22 cellular contexts compared by ENCODE assay signal in genomic region chr7:152133804-152134203, GRCh38.
DNase-seq lines count a peak whose midpoint lies in the region; ATAC-seq lines count a peak whose summit lies in the region.
"Had no signal": no experiment of that assay in that cellular context is flagged by ENCODE, and none has a peak within 500 bp of the region (broad histone marks: within the 10 kb centered on the region; RNA-seq: fewer than 3 reads in every experiment).

No MANE protein-coding gene starts in this region.

- CTCF ChIA-PET in activated CD8-positive, alpha-beta T cell treated with anti-CD3 and anti-CD28 coated beads, Interleukin-2, amount 10 ng/mL, durations not matched to agents 7 days and 5 days (lab: Charles Lee) = no interaction called here

- no peak overlapping the region for H3K4me2 ChIP-seq in mesenchymal stem cell (ENCODE audit: low read length, poor library complexity, severe bottlenecking)

- WGBS in mesenchymal stem cell = 97% methylated on average over 13 of the region's 13 CpGs

- H3K36me3 ChIP-seq in mesenchymal stem cell (ENCODE audit: control insufficient read depth in 1 of 2, insufficient read depth in 2 of 2, low read depth in 1 of 2, low read length in 2 of 2) (peaks cover 49 to 83% of the 10 kb centered on the region in 2 experiments), subcutaneous abdominal adipose tissue (ENCODE audit: control insufficient read depth in 5 of 5, insufficient read depth in 5 of 5, low read length in 5 of 5) (peaks cover 0 to 60% (median 45%) of the 10 kb centered on the region in 5 donors)

- H2BK12ac ChIP-seq in mesenchymal stem cell (ENCODE audit: low read length in 2 of 2) = no peak overlapping the region

- H3K23ac ChIP-seq in mesenchymal stem cell (ENCODE audit: low read length in 2 of 2) = no peak overlapping the region

- peaks cover 2% of the 10 kb centered on the region for H3K36me3 Mint-ChIP-seq in activated naive CD8-positive, alpha-beta T cell
- peaks cover 19% of the 10 kb centered on the region for H3K36me3 Mint-ChIP-seq in activated naive CD8-positive, alpha-beta T cell treated with anti-CD3 and anti-CD28 coated beads for 36 hours
- peaks cover 38% of the 10 kb centered on the region for H3K36me3 Mint-ChIP-seq in activated CD8-positive, alpha-beta T cell treated with anti-CD3 and anti-CD28 coated beads, Interleukin-2, amount 10 ng/mL, durations not matched to agents 7 days and 5 days (ENCODE audit: low read depth)

- no peaks in the 10 kb centered on the region for H3K9me3 Mint-ChIP-seq in activated naive CD8-positive, alpha-beta T cell (ENCODE audit: low read depth)
- no peaks in the 10 kb centered on the region for H3K9me3 Mint-ChIP-seq in activated naive CD8-positive, alpha-beta T cell treated with anti-CD3 and anti-CD28 coated beads for 36 hours
- H3K9me3 Mint-ChIP-seq in activated CD8-positive, alpha-beta T cell treated with anti-CD3 and anti-CD28 coated beads, Interleukin-2, amount 10 ng/mL, durations not matched to agents 7 days and 5 days (ENCODE audit: insufficient read depth) = no peaks in the 10 kb centered on the region
- H3K9me3 Mint-ChIP-seq: memory B cell, nephron had no signal

- H2BK120ac ChIP-seq in mesenchymal stem cell (ENCODE audit: low read depth, low read length) = no peak overlapping the region

- no peak overlapping the region for H3K4me3 ChIP-seq in mesenchymal stem cell (ENCODE audit: insufficient read depth in 1 of 2, low read depth in 1 of 2, low read length in 2 of 2)
- H3K4me3 ChIP-seq in subcutaneous abdominal adipose tissue (ENCODE audit: low read depth in 1 of 5, low read length in 5 of 5) = peak overlapping the region; percentile 8 to 49 (median 27)
- H3K4me3 ChIP-seq: ascending aorta, GM23248, prostate gland, skin epidermis, vagina had no signal

- no peak overlapping the region for H2AK5ac ChIP-seq in mesenchymal stem cell (ENCODE audit: low read length, severe bottlenecking)

- no peak overlapping the region for H3K4me3 Mint-ChIP-seq in activated naive CD8-positive, alpha-beta T cell
- H3K4me3 Mint-ChIP-seq in activated naive CD8-positive, alpha-beta T cell treated with anti-CD3 and anti-CD28 coated beads for 36 hours = no peak overlapping the region
- H3K4me3 Mint-ChIP-seq in activated CD8-positive, alpha-beta T cell treated with anti-CD3 and anti-CD28 coated beads, Interleukin-2, amount 10 ng/mL, durations not matched to agents 7 days and 5 days = no peak overlapping the region
- H3K4me3 Mint-ChIP-seq: memory B cell, nephron had no signal

- H3K9me3 ChIP-seq in mesenchymal stem cell (ENCODE audit: control insufficient read depth, low read length) = no peaks in the 10 kb centered on the region
- H3K9me3 ChIP-seq in subcutaneous abdominal adipose tissue (ENCODE audit: control insufficient read depth in 5 of 5, low read length in 5 of 5) = no peaks in the 10 kb centered on the region
- H3K9me3 ChIP-seq: ascending aorta, prostate gland, vagina had no signal

- no peak overlapping the region for H2BK5ac ChIP-seq in mesenchymal stem cell (ENCODE audit: low read depth, low read length, poor library complexity, severe bottlenecking)

- no peak overlapping the region for H3K9ac ChIP-seq in mesenchymal stem cell (ENCODE audit: low read length)
- peak overlapping the region in 1 of 5 donors; percentile 46 for H3K9ac ChIP-seq in subcutaneous abdominal adipose tissue (ENCODE audit: low read length in 5 of 5)
- H3K9ac ChIP-seq: GM23248 had no signal

- H2AFZ ChIP-seq in mesenchymal stem cell (ENCODE audit: low read depth, low read length) = no peak overlapping the region
- H2AFZ ChIP-seq: GM23248 had no signal

- no peak for DNase-seq in activated naive CD8-positive, alpha-beta T cell treated with anti-CD3 and anti-CD28 coated beads for 36 hours
- DNase-seq in activated CD8-positive, alpha-beta T cell treated with anti-CD3 and anti-CD28 coated beads, Interleukin-2, amount 10 ng/mL, durations not matched to agents 7 days and 5 days = no peak
- no peak for DNase-seq in mesenchymal stem cell
- no peak for DNase-seq in activated effector memory CD4-positive, alpha-beta T cell treated with anti-CD3 and anti-CD28 coated beads, Interleukin-2, amount 50 U/mL, for 16 hours
- DNase-seq in NCI-H82 treated with DMSO at 0.1 percent for 48 hours (lab: John Stamatoyannopoulos, UW; ENCODE audit: unreplicated experiment) = no peak
- DNase-seq: activated CD4-positive, alpha-beta T cell treated with anti-CD3 and anti-CD28 coated beads for 48 hours; activated naive CD4-positive, alpha-beta T cell treated with Interleukin-2 at 50 U/mL for 16 hours; cerebellar nuclear complex; erythroblast; GM23248; KBM-7; kidney glomerular epithelial cell; NCI-H526 treated with DMSO at 0.1 percent for 48 hours had no signal

- H3K4me1 Mint-ChIP-seq in activated naive CD8-positive, alpha-beta T cell (ENCODE audit: low read depth) = no peaks in the 10 kb centered on the region
- no peaks in the 10 kb centered on the region for H3K4me1 Mint-ChIP-seq in activated naive CD8-positive, alpha-beta T cell treated with anti-CD3 and anti-CD28 coated beads for 36 hours
- H3K4me1 Mint-ChIP-seq in activated CD8-positive, alpha-beta T cell treated with anti-CD3 and anti-CD28 coated beads, Interleukin-2, amount 10 ng/mL, durations not matched to agents 7 days and 5 days (ENCODE audit: low read depth) = no peaks in the 10 kb centered on the region
- H3K4me1 Mint-ChIP-seq: memory B cell had no signal

- no peak overlapping the region for H3K4ac ChIP-seq in mesenchymal stem cell (ENCODE audit: low read depth in 1 of 2, low read length in 2 of 2)

- ATAC-seq in activated CD8-positive, alpha-beta T cell treated with anti-CD3 and anti-CD28 coated beads, Interleukin-2, amount 10 ng/mL, durations not matched to agents 7 days and 5 days = peak; percentile 22
- ATAC-seq in GM18517 (IDR thresholded peaks at IDR 0.05; ENCODE audit: unreplicated experiment) = no peak

- peak overlapping the region; percentile 53 for H4K8ac ChIP-seq in mesenchymal stem cell (ENCODE audit: low read length)

- no peak overlapping the region for H3K14ac ChIP-seq in mesenchymal stem cell (ENCODE audit: low read length in 2 of 2)

- peak overlapping the region; percentile 43 for H3K27ac Mint-ChIP-seq in activated naive CD8-positive, alpha-beta T cell
- H3K27ac Mint-ChIP-seq in activated naive CD8-positive, alpha-beta T cell treated with anti-CD3 and anti-CD28 coated beads for 36 hours = no peak overlapping the region
- peak overlapping the region; percentile 57 for H3K27ac Mint-ChIP-seq in activated CD8-positive, alpha-beta T cell treated with anti-CD3 and anti-CD28 coated beads, Interleukin-2, amount 10 ng/mL, durations not matched to agents 7 days and 5 days
- H3K27ac Mint-ChIP-seq: memory B cell had no signal

- no peak overlapping the region for H2BK15ac ChIP-seq in mesenchymal stem cell (ENCODE audit: low read depth, poor library complexity, severe bottlenecking)

- H3K27me3 ChIP-seq in mesenchymal stem cell (ENCODE audit: control insufficient read depth in 1 of 2, insufficient read depth in 1 of 2, low read length in 2 of 2) = no peaks in the 10 kb centered on the region
- no peaks in the 10 kb centered on the region for H3K27me3 ChIP-seq in subcutaneous abdominal adipose tissue (ENCODE audit: control insufficient read depth in 5 of 5, insufficient read depth in 4 of 5, low read length in 5 of 5)
- H3K27me3 ChIP-seq: ascending aorta, vagina had no signal

- no peak overlapping the region for H3K27ac ChIP-seq in mesenchymal stem cell (ENCODE audit: low read length, poor library complexity, severe bottlenecking)
- peak overlapping the region; percentile 29 for H3K27ac ChIP-seq in subcutaneous abdominal adipose tissue (ENCODE audit: low read depth, low read length)
- H3K27ac ChIP-seq: ascending aorta, GM23248, prostate gland, skin epidermis, vagina had no signal

- H3K79me1 ChIP-seq in mesenchymal stem cell (replicated peaks; ENCODE audit: low read length, poor library complexity, severe bottlenecking) = peaks cover 15% of the 10 kb centered on the region

- peaks cover 4% of the 10 kb centered on the region for H3K4me1 ChIP-seq in mesenchymal stem cell (ENCODE audit: control insufficient read depth, insufficient read depth, low read depth, low read length)
- H3K4me1 ChIP-seq in subcutaneous abdominal adipose tissue (ENCODE audit: control insufficient read depth in 5 of 5, insufficient read depth in 5 of 5, low read length in 5 of 5) = peaks cover 2 to 36% (median 29%) of the 10 kb centered on the region in 5 donors
- H3K4me1 ChIP-seq: ascending aorta, prostate gland had no signal

- POLR2A ChIA-PET in activated CD8-positive, alpha-beta T cell treated with anti-CD3 and anti-CD28 coated beads, Interleukin-2, amount 10 ng/mL, durations not matched to agents 7 days and 5 days (lab: Charles Lee) = no interaction called here

- H3K18ac ChIP-seq in mesenchymal stem cell (ENCODE audit: low read depth in 1 of 2, low read length in 2 of 2) = no peak overlapping the region

- H3K27me3 Mint-ChIP-seq in activated naive CD8-positive, alpha-beta T cell = no peaks in the 10 kb centered on the region
- H3K27me3 Mint-ChIP-seq in activated naive CD8-positive, alpha-beta T cell treated with anti-CD3 and anti-CD28 coated beads for 36 hours = no peaks in the 10 kb centered on the region
- H3K27me3 Mint-ChIP-seq in activated CD8-positive, alpha-beta T cell treated with anti-CD3 and anti-CD28 coated beads, Interleukin-2, amount 10 ng/mL, durations not matched to agents 7 days and 5 days (ENCODE audit: low read depth) = no peaks in the 10 kb centered on the region
- H3K27me3 Mint-ChIP-seq: memory B cell had no signal

- no peak overlapping the region for H4K91ac ChIP-seq in mesenchymal stem cell (ENCODE audit: low read length)

Comparison
In these comparisons a context has a peak if more than half of its experiments do, and no peak if none do; other contexts are left out.
1. H3K4me3 ChIP-seq: peak in subcutaneous abdominal adipose tissue (5 of 5); none in mesenchymal stem cell (0 of 2).